In genomic region chr12:26001530-26001929, GRCh38 we compare ENCODE assay signal across 30 cellular contexts. TPM values are rescaled to one million over a fixed set of nuclear protein-coding genes. Genes with fewer than 3 reads are reported as not detected.
DNase-seq lines count a peak whose midpoint lies in the region; ATAC-seq, FAIRE-seq and TF ChIP-seq lines count a peak whose summit lies in the region.
"Had no signal": no experiment of that assay in that cellular context is flagged by ENCODE, and none has a peak within 500 bp of the region (broad histone marks: within the 10 kb centered on the region; RNA-seq: fewer than 3 reads in every experiment).

No MANE protein-coding gene starts in this region.

- H3K4me1 Mint-ChIP-seq in H9, result peaks cover 23 to 26% of the 10 kb centered on the region in 2 experiments
- H3K4me1 Mint-ChIP-seq: activated naive CD4-positive, alpha-beta T cell treated with anti-CD3 and anti-CD28 coated beads, Interleukin-2, amount 10 ng/mL, durations not matched to agents 7 days and 5 days; memory B cell had no signal

- no peak overlapping the region for H3K18ac ChIP-seq in H9 (ENCODE audit: insufficient read length, low read depth, low read length)
- no peak overlapping the region for H3K18ac ChIP-seq in H1 (ENCODE audit: extremely low read depth, low read length)

- no peak overlapping the region for H3K14ac ChIP-seq in H9 (ENCODE audit: insufficient read depth, low read length)
- no peak overlapping the region for H3K14ac ChIP-seq in H1 (ENCODE audit: insufficient read length)

- no peak for FAIRE-seq in H1 (lab: Jason Lieb, UNC)
- FAIRE-seq: GM18507, H54 had no signal

- 0 out of 2 replicates have a peak, but pooled peaks have one; percentile 6 for TF ChIP-seq CTCF in BE2C (IDR thresholded peaks at IDR 0.05; ENCODE audit: low read depth, low read length)
- TF ChIP-seq CTCF in H9 (conservative IDR thresholded peaks at IDR 0.05), result peak; percentile 39; the same call in 2 of the 3 replicates
- TF ChIP-seq CTCF in H1 (IDR thresholded peaks at IDR 0.05; ENCODE audit: control extremely low read depth in 1 of 3, insufficient read depth in 1 of 3, low read depth in 1 of 3, low read length in 3 of 3), result peak in 1 of 3 experiments; percentile 26; a peak in 1 of 4 replicates
- TF ChIP-seq CTCF in mucosa of descending colon (IDR thresholded peaks at IDR 0.05), result no peak

- no peak overlapping the region for H3T11ph ChIP-seq in H9 (ENCODE audit: low read length)

- H2AK5ac ChIP-seq in H9 (ENCODE audit: insufficient read length, low read length) (no peak overlapping the region), H1 (ENCODE audit: low read depth, low read length) (no peak overlapping the region)

- peaks cover 4 to 9% (median 6%) of the 10 kb centered on the region in 3 experiments for H3K36me3 Mint-ChIP-seq in H9 (ENCODE audit: insufficient read depth in 1 of 3, low read depth in 3 of 3)
- H3K36me3 Mint-ChIP-seq: activated naive CD4-positive, alpha-beta T cell treated with anti-CD3 and anti-CD28 coated beads, Interleukin-2, amount 10 ng/mL, durations not matched to agents 7 days and 5 days; memory B cell had no signal

- intact Hi-C loops in mucosa of descending colon (cut with DNase I, micrococcal nuclease), result no loop called here

- H3K4ac ChIP-seq in H9 (ENCODE audit: low read depth, low read length), result no peak overlapping the region
- no peak overlapping the region for H3K4ac ChIP-seq in H1 (replicated peaks; ENCODE audit: insufficient read length, low read depth, low read length)

- H2AFZ ChIP-seq in H9 (ENCODE audit: low read length) (no peak overlapping the region), H1 (ENCODE audit: low read length) (no peak overlapping the region)

- H4K5ac ChIP-seq in H9 (ENCODE audit: insufficient read length, low read depth, low read length) (no peak overlapping the region), H1 (ENCODE audit: insufficient read length, low read depth, low read length) (no peak overlapping the region)

- TF ChIP-seq POLR2A in H1 (IDR thresholded peaks at IDR 0.05; ENCODE audit: control extremely low read depth in 1 of 2, low read depth in 2 of 2, low read length in 2 of 2), result no peak

- H3K9ac ChIP-seq in H9 (ENCODE audit: extremely low read depth, insufficient read length, low read length), result no peak overlapping the region
- H3K9ac ChIP-seq in H1 (replicated peaks in 1 of 4; ENCODE audit: extremely low read depth in 1 of 4, low read depth in 3 of 4, low read length in 3 of 4), result no peak overlapping the region

- H2BK5ac ChIP-seq in H9 (ENCODE audit: insufficient read length, low read length) (no peak overlapping the region), H1 (ENCODE audit: low read depth, low read length) (no peak overlapping the region)

- H3K9me3 ChIP-seq in BE2C, result no peaks in the 10 kb centered on the region
- H3K9me3 ChIP-seq in H9 (ENCODE audit: control insufficient read depth, low read depth, low read length), result no peaks in the 10 kb centered on the region
- H3K9me3 ChIP-seq in H1 (ENCODE audit: insufficient read depth in 2 of 2, low read depth in 1 of 2, low read length in 1 of 2), result no peaks in the 10 kb centered on the region
- peaks cover 3% of the 10 kb centered on the region for H3K9me3 ChIP-seq in mucosa of descending colon
- H3K9me3 ChIP-seq: transverse colon had no signal

- H2BK12ac ChIP-seq in H9 (ENCODE audit: insufficient read length, low read depth, low read length) (no peak overlapping the region), H1 (ENCODE audit: low read depth, low read length) (no peak overlapping the region)

- peaks cover 2 to 8% of the 10 kb centered on the region in 2 experiments; a peak in 3 of 5 replicates for H3K9me3 Mint-ChIP-seq in H9

- no peak for TF ChIP-seq EP300 in H1 (IDR thresholded peaks at IDR 0.05; ENCODE audit: borderline replicate concordance in 1 of 2, low read depth in 2 of 2, low read length in 2 of 2)

- H3K4me3 ChIP-seq in BE2C (ENCODE audit: low read depth, low read length) (no peak overlapping the region), H1 (ENCODE audit: extremely low read depth in 1 of 4, insufficient read depth in 2 of 4, low read depth in 3 of 4, low read length in 4 of 4) (no peak overlapping the region), mucosa of descending colon (no peak overlapping the region)
- H3K4me3 ChIP-seq: MG63, psoas muscle, SK-N-MC, stomach, transverse colon had no signal

- H2BK15ac ChIP-seq in H9 (ENCODE audit: low read depth, low read length) (no peak overlapping the region), H1 (ENCODE audit: low read length) (no peak overlapping the region)

- WGBS in H9 (ENCODE audit: extremely low coverage, insufficient read length, low lambda C conversion rate), result no CpG with 5 or more reads among the region's 2 CpGs
- WGBS in H1 (ENCODE audit: extremely low coverage in 1 of 2, insufficient coverage in 1 of 2, insufficient read length in 1 of 2, insufficient replicate concordance in 2 of 2, low coverage in 1 of 2, low lambda C conversion rate in 2 of 2, missing lambda C conversion rate in 1 of 2), 2 experiments, result 82% methylated on average over 2 of the region's 2 CpGs; no CpG with 5 or more reads in 1 of the 2 experiments

- H3K27ac Mint-ChIP-seq in H9, result no peak overlapping the region
- H3K27ac Mint-ChIP-seq: activated naive CD4-positive, alpha-beta T cell treated with anti-CD3 and anti-CD28 coated beads, Interleukin-2, amount 10 ng/mL, durations not matched to agents 7 days and 5 days; activated T-helper 1 cell treated with anti-CD3 and anti-CD28 coated beads, Interleukin-12 subunit alpha, Interleukin-12 subunit beta, Interleukin-2, Interleukin-4 antibody, amounts not matched to agents 30 ng/mL and 10 ng/mL and 1 ng/mL, durations not matched to agents 14 hours and 24 hours and 36 hours; CD4-positive, alpha-beta T cell; memory B cell had no signal

- H3K27ac ChIP-seq in H9 (ENCODE audit: insufficient read length, low read depth, low read length), result no peak overlapping the region
- H3K27ac ChIP-seq in H1 (ENCODE audit: low read depth, low read length), result no peak overlapping the region
- H3K27ac ChIP-seq: HL-60, psoas muscle, SK-N-MC, stomach, transverse colon had no signal

- no peaks in the 10 kb centered on the region for H4K20me1 ChIP-seq in H9 (ENCODE audit: control insufficient read depth, insufficient read depth, insufficient read length)
- no peaks in the 10 kb centered on the region for H4K20me1 ChIP-seq in H1 (replicated peaks in 1 of 2; ENCODE audit: control insufficient read depth in 1 of 2, insufficient read depth in 2 of 2, low read length in 2 of 2)

- CTCF ChIA-PET in H1 (lab: Charles Lee; ENCODE audit: partially characterized antibody), result interaction anchor here (0.7 to 1.4 kb wide), 6 partner anchors 12 to 565 kb away, joined by 3 to 7 read pairs (median 3); no protein-coding TSS in a partner anchor

- H3K4me3 Mint-ChIP-seq in H9, result no peak overlapping the region
- H3K4me3 Mint-ChIP-seq: activated naive CD4-positive, alpha-beta T cell treated with anti-CD3 and anti-CD28 coated beads, Interleukin-2, amount 10 ng/mL, durations not matched to agents 7 days and 5 days; activated T-helper 1 cell treated with anti-CD3 and anti-CD28 coated beads, Interleukin-12 subunit alpha, Interleukin-12 subunit beta, Interleukin-2, Interleukin-4 antibody, amounts not matched to agents 30 ng/mL and 10 ng/mL and 1 ng/mL, durations not matched to agents 14 hours and 24 hours and 36 hours; CD4-positive, alpha-beta T cell; memory B cell had no signal

- no peaks in the 10 kb centered on the region for H3K27me3 ChIP-seq in BE2C
- no peaks in the 10 kb centered on the region for H3K27me3 ChIP-seq in H9 (ENCODE audit: insufficient read depth, low read length)
- H3K27me3 ChIP-seq in H1 (replicated peaks in 1 of 4; ENCODE audit: control insufficient read depth in 3 of 4, extremely low read depth in 1 of 4, insufficient read depth in 3 of 4, low read length in 3 of 4), result no peaks in the 10 kb centered on the region
- H3K27me3 ChIP-seq: MG63, stomach, transverse colon had no signal

- peaks cover 2% of the 10 kb centered on the region; the same call in 1 of the 2 replicates for H3K79me2 ChIP-seq in H9 (ENCODE audit: insufficient read depth, low read length)
- peaks cover 0 to 77% of the 10 kb centered on the region in 2 experiments; a peak in 3 of 4 replicates for H3K79me2 ChIP-seq in H1 (ENCODE audit: control insufficient read depth in 1 of 2, insufficient read depth in 2 of 2, low read length in 2 of 2)

- H2BK120ac ChIP-seq in H9 (ENCODE audit: low read depth, low read length, poor library complexity, severe bottlenecking) (no peak overlapping the region), H1 (replicated peaks; ENCODE audit: low read depth, low read length) (no peak overlapping the region)

- DNase-seq in BE2C (no peak), H9 (no peak), OCI-M1 (lab: John Stamatoyannopoulos, UW) (peak; percentile 46), H1 (ENCODE audit: low read depth in 1 of 2, low spot score in 2 of 2) (no peak), mucosa of descending colon (no peak)
- DNase-seq in activated naive CD4-positive, alpha-beta T cell treated with anti-CD3 and anti-CD28 coated beads, Interleukin-2, amount 50 U/mL, for 16 hours, result no peak
- DNase-seq: activated CD4-positive, alpha-beta T cell treated with anti-CD3 and anti-CD28 coated beads, Interleukin-2, amount 50 U/mL, for 4 hours; activated naive CD4-positive, alpha-beta T cell treated with anti-CD3 and anti-CD28 coated beads, Interleukin-2, amount 10 ng/mL, durations not matched to agents 7 days and 5 days; anterior cingulate cortex; caudate nucleus; CD4-positive, alpha-beta T cell; GF-D8; head of caudate nucleus; left cardiac atrium; MG63; NCI-H1417 treated with DMSO at 0.1 percent for 48 hours; NCI-H2081 treated with DMSO at 0.1 percent for 48 hours; psoas muscle; RPMI8226; stimulated activated CD8-positive, alpha-beta memory T cell treated with anti-CD3 and anti-CD28 coated beads, Interleukin-4, amount 100 ng/mL, for 48 hours; stomach; transverse colon had no signal

- no peak overlapping the region for H3K23ac ChIP-seq in H9 (ENCODE audit: insufficient read length, low read depth, low read length)
- no peak overlapping the region for H3K23ac ChIP-seq in H1 (ENCODE audit: insufficient read length)

- no peak overlapping the region for H2BK20ac ChIP-seq in H9 (ENCODE audit: low read depth, low read length, poor library complexity, severe bottlenecking)
- H2BK20ac ChIP-seq in H1 (ENCODE audit: low read length), result no peak overlapping the region

- ATAC-seq in HG03175 (IDR thresholded peaks at IDR 0.05; ENCODE audit: unreplicated experiment) (no peak), mucosa of descending colon (no peak), HG02759 (IDR thresholded peaks at IDR 0.05; ENCODE audit: unreplicated experiment) (no peak)
- ATAC-seq: left cardiac atrium, psoas muscle had no signal

- H4K91ac ChIP-seq in H9 (ENCODE audit: insufficient read length, low read depth, low read length), result no peak overlapping the region
- no peak overlapping the region for H4K91ac ChIP-seq in H1 (replicated peaks; ENCODE audit: insufficient read length, low read length)

- H4K8ac ChIP-seq in H9 (replicated peaks; ENCODE audit: insufficient read length, low read depth, low read length) (peak overlapping the region; percentile 43), H1 (ENCODE audit: extremely low read depth, insufficient read depth, low read length) (no peak overlapping the region)

- H3K4me1 ChIP-seq in BE2C, result no peaks in the 10 kb centered on the region
- no peaks in the 10 kb centered on the region for H3K4me1 ChIP-seq in H9 (ENCODE audit: insufficient read depth, low read length)
- H3K4me1 ChIP-seq in H1 (replicated peaks in 1 of 4; ENCODE audit: control insufficient read depth in 3 of 4, insufficient read depth in 4 of 4, low read length in 3 of 4), result peaks cover 0 to 10% (median 0%) of the 10 kb centered on the region in 4 experiments; a peak in 3 of 7 replicates
- H3K4me1 ChIP-seq in mucosa of descending colon (ENCODE audit: low read depth), result no peaks in the 10 kb centered on the region

- peak; percentile 49 to 52 for TF ChIP-seq RAD21 in H1 (IDR thresholded peaks at IDR 0.05 in 1 of 2, conservative IDR thresholded peaks at IDR 0.05 in 1 of 2; ENCODE audit: low read depth in 2 of 2, low read length in 2 of 2)

- H3K4me2 ChIP-seq in H9 (ENCODE audit: insufficient read depth, insufficient read length, low read length) (no peak overlapping the region), H1 (ENCODE audit: insufficient read depth in 1 of 2, low read depth in 2 of 2, low read length in 2 of 2) (no peak overlapping the region)

- H3K79me1 ChIP-seq in H9 (ENCODE audit: insufficient read depth, low read depth, low read length, poor library complexity, severe bottlenecking) (no peaks in the 10 kb centered on the region), H1 (ENCODE audit: low read depth, low read length) (no peaks in the 10 kb centered on the region)

- no peaks in the 10 kb centered on the region for H3K36me3 ChIP-seq in BE2C
- no peaks in the 10 kb centered on the region for H3K36me3 ChIP-seq in H1 (ENCODE audit: control insufficient read depth in 2 of 4, insufficient read depth in 4 of 4, low read length in 3 of 4)
- H3K36me3 ChIP-seq in mucosa of descending colon (ENCODE audit: low read depth), result no peaks in the 10 kb centered on the region
- H3K36me3 ChIP-seq: transverse colon had no signal

- H3K56ac ChIP-seq in H9 (ENCODE audit: insufficient read length, low read depth, low read length), result no peak overlapping the region
- H3K56ac ChIP-seq in H1 (replicated peaks; ENCODE audit: insufficient read length, low read depth, low read length), result no peak overlapping the region

- POLR2A ChIA-PET in H1 (lab: Charles Lee; ENCODE audit: partially characterized antibody), result interaction anchor here (1.0 kb wide), 1 partner anchor 15 kb away, joined by 3 read pairs; no protein-coding TSS in a partner anchor

- no peaks in the 10 kb centered on the region for H3K27me3 Mint-ChIP-seq in H9 (ENCODE audit: low read depth)
- H3K27me3 Mint-ChIP-seq: activated naive CD4-positive, alpha-beta T cell treated with anti-CD3 and anti-CD28 coated beads, Interleukin-2, amount 10 ng/mL, durations not matched to agents 7 days and 5 days; CD4-positive, alpha-beta T cell had no signal

- H3K23me2 ChIP-seq in H9 (ENCODE audit: insufficient read length, low read depth, low read length, poor library complexity, severe bottlenecking) (no peaks in the 10 kb centered on the region), H1 (ENCODE audit: low read depth, low read length) (no peaks in the 10 kb centered on the region)

RNA-seq across cellular contexts. Expression of gene RASSF8, which starts 43.0 kb away (rescaled TPM):
- 1.3 TPM for polyA plus RNA-seq in BE2C (2012; ENCODE audit: insufficient read depth, insufficient read length, low read depth)
- total RNA-seq in H9 (2021), result 38.8 and 40.6 TPM in 2 replicates
- total RNA-seq in H1 (2021; fragmentation: NEBNext Ultra II Directional; extraction: Animal tissue kit (Norgen Biotek cat#: 25700)), result 46.7 and 48.2 TPM in 2 replicates
- polyA plus RNA-seq in H1 (2011; rRNA removed), result 4.4 and 6.4 TPM in 2 replicates
- 8.0 TPM for polyA plus RNA-seq in H1 (2011; cell fraction: cytosol; rRNA removed)
- polyA plus RNA-seq in H1 (2011; cell fraction: nucleus; rRNA removed), result 17.9 TPM
- polyA plus RNA-seq in H1 (2012, experiment 1 of 2), result 16.7 to 27.0 TPM (median 22.0 TPM) in 4 replicates
- 0.94 TPM for polyA plus RNA-seq in H1 (2012, experiment 2 of 2)
- 17.4 TPM for polyA plus RNA-seq in H1 (2013, experiment 1 of 2)
- 14.5 TPM for polyA plus RNA-seq in H1 (2013, experiment 2 of 2)
- 54.9 and 97.5 TPM in 2 replicates for polyA minus RNA-seq in H1 (2011; rRNA and poly(A)+ RNA removed)
- polyA minus RNA-seq in H1 (2011; cell fraction: cytosol; rRNA and poly(A)+ RNA removed), result 20.3 TPM
- 79.4 TPM for polyA minus RNA-seq in H1 (2011; cell fraction: nucleus; rRNA and poly(A)+ RNA removed)
- total RNA-seq in mucosa of descending colon, result 100 to 1,000 TPM in 1 of 3 donors, 1 to 10 TPM in 2; 3.2 to 109 (median 8.0) TPM
